In genomic region chr4:160202802-160203201, GRCh38 we compare ENCODE assay signal across 14 cellular contexts.
DNase-seq lines count a peak whose midpoint lies in the region; ATAC-seq and TF ChIP-seq lines count a peak whose summit lies in the region.
"Had no signal": no experiment of that assay in that cellular context is flagged by ENCODE, and none has a peak within 500 bp of the region (broad histone marks: within the 10 kb centered on the region; RNA-seq: fewer than 3 reads in every experiment).

No MANE protein-coding gene starts in this region.

- no TSS peak for BruUV-seq in Calu3 (replicated peaks; lab: Mats Ljungman, UMichigan)

- H3K36me3 Mint-ChIP-seq in Calu3 (ENCODE audit: insufficient read depth, unreplicated experiment), result no peaks in the 10 kb centered on the region

- TF ChIP-seq CTCF in RWPE1 (conservative IDR thresholded peaks at IDR 0.05; ENCODE audit: low read depth) (no peak), Calu3 (IDR thresholded peaks at IDR 0.05; ENCODE audit: unreplicated experiment) (no peak)

- H3K4me1 Mint-ChIP-seq in Calu3 (ENCODE audit: low read depth, unreplicated experiment), result no peaks in the 10 kb centered on the region
- H3K4me1 Mint-ChIP-seq: natural killer cell had no signal

- H3K27me3 Mint-ChIP-seq in Calu3 (ENCODE audit: unreplicated experiment), result no peaks in the 10 kb centered on the region

- CTCF ChIA-PET in RWPE1 (lab: Yijun Ruan, JAX), result no interaction called here
- CTCF ChIA-PET in Calu3 (lab: Charles Lee), result no interaction called here

- H3K27ac ChIP-seq in RWPE1, result no peak overlapping the region
- H3K27ac ChIP-seq: sigmoid colon had no signal

- no peak overlapping the region for H3K4me3 Mint-ChIP-seq in Calu3 (ENCODE audit: low read depth, unreplicated experiment)
- H3K4me3 Mint-ChIP-seq: natural killer cell had no signal

- POLR2A ChIA-PET in RWPE1 (lab: Yijun Ruan, JAX; ENCODE audit: low non-redundant PET), result no interaction called here

- DNase-seq in RWPE1 (ENCODE audit: low spot score) (peak; percentile 35), myocyte (ENCODE audit: low read depth) (peak; percentile 41), Calu3 (no peak), epidermal melanocyte (ENCODE audit: insufficient read length, low spot score) (no peak), left lobe of liver (ENCODE audit: low spot score) (no peak)
- DNase-seq: activated CD4-positive, CD25-positive, alpha-beta regulatory T cell; aorta; left cardiac atrium; natural killer cell; NCI-H2029 treated with DMSO at 0.1 percent for 48 hours; sigmoid colon had no signal

- intact Hi-C loops in Calu3 (cut with micrococcal nuclease; ENCODE audit: unreplicated experiment), result no loop called here

- H3K27ac Mint-ChIP-seq in Calu3 (ENCODE audit: unreplicated experiment), result no peak overlapping the region
- H3K27ac Mint-ChIP-seq: natural killer cell had no signal

- peaks cover 3% of the 10 kb centered on the region for H3K9me3 Mint-ChIP-seq in Calu3 (ENCODE audit: low read depth, unreplicated experiment)

- ATAC-seq in GM18907 (IDR thresholded peaks at IDR 0.05; ENCODE audit: unreplicated experiment) (peak; percentile 65), HG02981 (IDR thresholded peaks at IDR 0.05; ENCODE audit: unreplicated experiment) (peak; percentile 83), HG02840 (IDR thresholded peaks at IDR 0.05; ENCODE audit: low FRiP score, unreplicated experiment) (no peak), left lobe of liver (no peak)
- ATAC-seq: left cardiac atrium, natural killer cell had no signal

Comparison
In these comparisons a context has a peak if more than half of its experiments do, and no peak if none do; other contexts are left out.
1. ATAC-seq: peak in GM18907 (single experiment) and HG02981 (single experiment); none in HG02840 (single experiment) and left lobe of liver (single experiment).
2. DNase-seq: peak in RWPE1 (single experiment) and myocyte (single experiment); none in Calu3 (single experiment), epidermal melanocyte (single experiment) and left lobe of liver (single experiment).